In the genomic region with DNA sequence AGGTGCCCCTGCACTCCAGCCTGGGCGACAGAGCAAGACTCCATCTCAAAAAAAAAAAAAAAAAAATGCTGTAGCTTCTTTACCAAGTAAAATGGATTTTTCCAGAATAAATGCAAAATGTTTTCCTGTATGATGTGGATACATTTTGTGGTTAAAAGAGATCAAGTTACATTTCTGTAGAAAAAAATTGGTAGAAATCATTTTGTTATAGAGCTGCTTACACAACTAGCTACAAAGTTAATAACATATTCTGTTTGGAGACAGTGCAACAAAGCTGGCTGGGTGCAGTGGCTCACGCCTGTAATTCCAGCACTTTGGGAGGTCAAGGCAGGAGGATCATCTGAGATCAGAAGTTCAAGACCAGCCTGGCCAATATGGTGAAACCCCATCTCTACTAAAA, we compare ENCODE assay signal across 18 cellular contexts. TPM values are rescaled to one million over a fixed set of nuclear protein-coding genes. Genes with fewer than 3 reads are reported as not detected.
"Had no signal": no experiment of that assay in that cellular context is flagged by ENCODE, and none has a peak within 500 bp of the region (broad histone marks: within the 10 kb centered on the region; RNA-seq: fewer than 3 reads in every experiment).

No MANE protein-coding gene starts in this region.

RNA-seq across cellular contexts. Expression of a gene that starts 8.0 kb away (rescaled TPM):
- total RNA-seq: naive thymus-derived CD8-positive, alpha-beta T cell; natural killer cell treated with Interleukin-12 subunit alpha and Interleukin-12 subunit beta and Interleukin-15 and Interleukin-18, amount 100 ng/mL, for 72 hours; neural crest cell; omental fat pad; ovary; progenitor cell of endocrine pancreas; psoas muscle; renal cortical epithelial cell; right cardiac atrium; right lobe of liver; sigmoid colon; smooth muscle cell; spleen; suprapubic skin; transverse colon; upper lobe of right lung; urinary bladder; uterus had no signal
- polyA plus RNA-seq: naive thymus-derived CD8-positive, alpha-beta T cell; ovary; psoas muscle; right cardiac atrium; sigmoid colon; smooth muscle cell; spleen; urinary bladder had no signal
